In the genomic region with DNA sequence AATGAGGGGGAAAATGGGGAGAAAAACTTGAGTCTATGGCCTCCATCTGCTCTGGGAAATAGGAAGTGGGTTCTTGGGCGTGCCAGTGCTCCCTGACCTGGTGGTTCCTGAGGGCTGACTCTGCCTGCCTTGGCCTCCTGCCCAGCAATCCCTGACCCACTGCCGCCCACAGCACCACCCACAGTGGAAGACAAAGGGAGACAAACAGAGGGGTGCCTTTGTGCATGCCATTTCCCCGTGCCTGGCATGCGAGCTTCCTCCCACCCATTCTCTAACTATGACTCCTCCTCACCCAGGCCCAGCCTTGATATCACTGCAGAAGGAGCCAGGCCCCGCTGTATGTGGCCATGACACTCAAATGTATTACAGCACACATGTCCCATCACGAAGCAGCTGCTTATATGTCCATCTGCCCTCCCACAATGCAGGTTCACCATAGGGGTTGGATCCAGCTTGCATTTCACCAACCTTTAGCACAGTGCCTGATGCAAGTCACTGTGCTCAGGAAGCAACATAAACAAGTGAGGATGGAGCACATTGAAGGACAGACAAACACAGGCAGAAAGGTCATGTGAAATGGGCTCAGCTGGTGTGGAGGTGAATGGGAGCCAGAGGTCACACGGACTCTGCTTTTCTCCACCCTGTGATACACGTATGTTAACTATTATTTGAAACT, we compare ENCODE assay signal across 9 cellular contexts.
DNase-seq lines count a peak whose midpoint lies in the region; ATAC-seq and TF ChIP-seq lines count a peak whose summit lies in the region.
"Had no signal": no experiment of that assay in that cellular context is flagged by ENCODE, and none has a peak within 500 bp of the region (broad histone marks: within the 10 kb centered on the region; RNA-seq: fewer than 3 reads in every experiment).

No MANE protein-coding gene starts in this region.

- DNase-seq in EL = peak; percentile 97
- no peak for DNase-seq in Panc1 (ENCODE audit: low read depth, low spot score)
- DNase-seq in dermis microvascular lymphatic vessel endothelial cell (ENCODE audit: low read depth in 2 of 2) = peak; percentile 83 to 92
- no peak for DNase-seq in naive thymus-derived CD4-positive, alpha-beta T cell
- DNase-seq in stimulated activated naive CD8-positive, alpha-beta T cell treated with anti-CD3 and anti-CD28 coated beads, Interleukin-15, amount 100 ng/mL, for 72 hours = no peak
- DNase-seq in stimulated activated CD4-positive, alpha-beta T cell treated with anti-CD3 and anti-CD28 coated beads, Interleukin-2, amount 100 ng/mL, for 24 hours = no peak
- DNase-seq in NCI-H187 treated with DMSO at 0.1 percent for 48 hours (lab: John Stamatoyannopoulos, UW) = no peak
- DNase-seq: activated CD8-positive, alpha-beta memory T cell treated with anti-CD3 and anti-CD28 coated beads for 24 hours had no signal

- peaks cover 0 to 1% (median 0%) of the 10 kb centered on the region in 11 donors for H3K9me3 Mint-ChIP-seq in naive thymus-derived CD4-positive, alpha-beta T cell
- no peaks in the 10 kb centered on the region for H3K9me3 Mint-ChIP-seq in stimulated activated naive CD8-positive, alpha-beta T cell treated with anti-CD3 and anti-CD28 coated beads, Interleukin-15, amount 100 ng/mL, for 72 hours

- no peak overlapping the region for H3K4me3 ChIP-seq in Panc1 (ENCODE audit: low read depth in 2 of 2, low read length in 2 of 2)
- H3K4me3 ChIP-seq in naive thymus-derived CD4-positive, alpha-beta T cell (ENCODE audit: low read length) = no peak overlapping the region

- H3K9me3 ChIP-seq in Panc1 (ENCODE audit: control insufficient read depth, insufficient read depth, low read depth, low read length) = no peaks in the 10 kb centered on the region
- no peaks in the 10 kb centered on the region for H3K9me3 ChIP-seq in naive thymus-derived CD4-positive, alpha-beta T cell (ENCODE audit: control insufficient read depth in 2 of 3, low read length in 3 of 3)

- H3K27me3 ChIP-seq in Panc1 (ENCODE audit: control insufficient read depth, insufficient read depth, low read length) = no peaks in the 10 kb centered on the region
- H3K27me3 ChIP-seq in naive thymus-derived CD4-positive, alpha-beta T cell (ENCODE audit: control insufficient read depth in 2 of 2, insufficient read depth in 2 of 2, low read length in 2 of 2) = no peaks in the 10 kb centered on the region

- CTCF ChIA-PET in Panc1 (lab: Charles Lee) = no interaction called here
- CTCF ChIA-PET in naive thymus-derived CD4-positive, alpha-beta T cell (lab: Charles Lee) = interaction anchor here (0.6 kb wide), 1 partner anchor 1664 kb away, joined by 3 read pairs; no protein-coding TSS in a partner anchor

- intact Hi-C loops in Panc1 (cut with micrococcal nuclease; ENCODE audit: unreplicated experiment) = loop anchor here (10.0 kb wide), 2 partner anchors 124 to 204 kb away; no protein-coding TSS in a partner anchor
- intact Hi-C loops in naive thymus-derived CD4-positive, alpha-beta T cell (cut with micrococcal nuclease) = no loop called here

- no peaks in the 10 kb centered on the region for H3K36me3 ChIP-seq in Panc1 (ENCODE audit: control insufficient read depth, insufficient read depth, low read length)
- H3K36me3 ChIP-seq in naive thymus-derived CD4-positive, alpha-beta T cell (ENCODE audit: control insufficient read depth in 2 of 3, insufficient read depth in 3 of 3, low read length in 3 of 3) = no peaks in the 10 kb centered on the region

- peaks cover 8% of the 10 kb centered on the region for H3K4me1 ChIP-seq in Panc1 (ENCODE audit: control insufficient read depth, insufficient read depth, low read length)
- peaks cover 0 to 5% of the 10 kb centered on the region in 2 donors for H3K4me1 ChIP-seq in naive thymus-derived CD4-positive, alpha-beta T cell (ENCODE audit: control insufficient read depth in 2 of 2, insufficient read depth in 2 of 2, low read length in 2 of 2)

- in situ Hi-C loops in Panc1 (cut with HindIII; ENCODE audit: low pct_unique_long_range_greater_than_20kb, low sequenced_read_pairs) = no loop called here

- no peak overlapping the region for H3K27ac ChIP-seq in Panc1 (ENCODE audit: low read length)
- H3K27ac ChIP-seq in naive thymus-derived CD4-positive, alpha-beta T cell (ENCODE audit: low read depth, low read length) = no peak overlapping the region

- no peaks in the 10 kb centered on the region for H3K36me3 Mint-ChIP-seq in naive thymus-derived CD4-positive, alpha-beta T cell

- POLR2A ChIA-PET in Panc1 (lab: Charles Lee) = no interaction called here
- POLR2A ChIA-PET in naive thymus-derived CD4-positive, alpha-beta T cell (lab: Charles Lee) = no interaction called here

- no peak overlapping the region for H3K4me3 Mint-ChIP-seq in naive thymus-derived CD4-positive, alpha-beta T cell
- no peak overlapping the region for H3K4me3 Mint-ChIP-seq in stimulated activated naive CD8-positive, alpha-beta T cell treated with anti-CD3 and anti-CD28 coated beads, Interleukin-15, amount 100 ng/mL, for 72 hours

- peaks cover 0 to 13% (median 0%) of the 10 kb centered on the region in 7 donors for H3K4me1 Mint-ChIP-seq in naive thymus-derived CD4-positive, alpha-beta T cell
- H3K4me1 Mint-ChIP-seq in stimulated activated naive CD8-positive, alpha-beta T cell treated with anti-CD3 and anti-CD28 coated beads, Interleukin-15, amount 100 ng/mL, for 72 hours = peaks cover 6% of the 10 kb centered on the region

- TF ChIP-seq CTCF in Panc1 (IDR thresholded peaks at IDR 0.05) = no peak

- no TSS peak for BruUV-seq in Panc1 (replicated peaks; lab: Mats Ljungman, UMichigan)

- no peak overlapping the region for H3K27ac Mint-ChIP-seq in naive thymus-derived CD4-positive, alpha-beta T cell
- H3K27ac Mint-ChIP-seq in stimulated activated naive CD8-positive, alpha-beta T cell treated with anti-CD3 and anti-CD28 coated beads, Interleukin-15, amount 100 ng/mL, for 72 hours = no peak overlapping the region

- peaks cover 0 to 12% (median 3%) of the 10 kb centered on the region in 5 donors for H3K27me3 Mint-ChIP-seq in naive thymus-derived CD4-positive, alpha-beta T cell
- H3K27me3 Mint-ChIP-seq in stimulated activated naive CD8-positive, alpha-beta T cell treated with anti-CD3 and anti-CD28 coated beads, Interleukin-15, amount 100 ng/mL, for 72 hours = no peaks in the 10 kb centered on the region

- ATAC-seq in Panc1 (peak; percentile 10; the same call in 1 of the 2 replicates), HG02938 (IDR thresholded peaks at IDR 0.05; ENCODE audit: unreplicated experiment) (no peak)
- peak; percentile 14 for ATAC-seq in naive thymus-derived CD4-positive, alpha-beta T cell
- ATAC-seq in stimulated activated naive CD8-positive, alpha-beta T cell treated with anti-CD3 and anti-CD28 coated beads, Interleukin-15, amount 100 ng/mL, for 72 hours = no peak

Comparison
In these comparisons a context has a peak if more than half of its experiments do, and no peak if none do; other contexts are left out.
1. DNase-seq: peak in EL (single experiment) and dermis microvascular lymphatic vessel endothelial cell (2 of 2); none in Panc1 (single experiment), naive thymus-derived CD4-positive, alpha-beta T cell (0 of 9), stimulated activated naive CD8-positive, alpha-beta T cell treated with anti-CD3 and anti-CD28 coated beads, Interleukin-15, amount 100 ng/mL, for 72 hours (0 of 2), stimulated activated CD4-positive, alpha-beta T cell treated with anti-CD3 and anti-CD28 coated beads, Interleukin-2, amount 100 ng/mL, for 24 hours (0 of 2) and NCI-H187 treated with DMSO at 0.1 percent for 48 hours (single experiment).
2. ATAC-seq: peak in Panc1 (single experiment) and naive thymus-derived CD4-positive, alpha-beta T cell (single experiment); none in stimulated activated naive CD8-positive, alpha-beta T cell treated with anti-CD3 and anti-CD28 coated beads, Interleukin-15, amount 100 ng/mL, for 72 hours (single experiment) and HG02938 (single experiment).